22 cellular contexts compared by ENCODE assay signal in the genomic region with DNA sequence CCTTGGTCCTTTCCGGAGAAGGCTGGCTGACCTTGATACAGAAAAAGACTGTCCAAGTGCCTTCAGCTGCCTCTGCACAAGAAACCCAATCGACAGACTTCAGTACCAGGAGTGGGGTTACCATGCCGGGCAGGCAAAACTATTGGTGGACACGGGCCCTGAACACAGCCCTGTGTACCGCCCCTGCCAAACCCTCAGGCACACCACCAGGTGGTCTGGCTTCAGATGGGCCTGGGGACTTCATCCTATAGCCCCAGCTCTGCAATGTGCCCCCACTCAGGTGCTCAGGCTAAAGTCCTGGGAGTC.
"Had no signal": no experiment of that assay in that cellular context is flagged by ENCODE, and none has a peak within 500 bp of the region (broad histone marks: within the 10 kb centered on the region; RNA-seq: fewer than 3 reads in every experiment).

No MANE protein-coding gene starts in this region.

- H3K27ac ChIP-seq: HL-60, SJCRH30 had no signal

- ATAC-seq: Panc1, PC-3, Right ventricle myocardium inferior, SK-N-SH treated with all-trans-retinoic acid at 6 μM for 48 hours had no signal

- DNase-seq: KG1, MG63, NCI-H1092, NCI-H1436, NCI-H187, NCI-H2029, NCI-H2081 treated with DMSO at 0.1 percent for 48 hours, NCI-H2171, NCI-H226, NCI-H510A, NCI-H524 treated with DMSO at 0.1 percent for 48 hours, NCI-H69, NCI-H774, PC-3, SHP77 treated with DMSO at 0.1 percent for 48 hours, SJCRH30, T-helper 1 cell had no signal

- FAIRE-seq: HTR-8/SVneo had no signal

- H3K27me3 ChIP-seq: MG63, SJCRH30 had no signal

- H3K9me3 ChIP-seq: MG63, SJCRH30 had no signal

- H3K4me1 ChIP-seq: SJCRH30 had no signal

- H3K4me3 ChIP-seq: MG63, SJCRH30 had no signal
